ENCODE assay signal across 12 cellular contexts in the genomic region with DNA sequence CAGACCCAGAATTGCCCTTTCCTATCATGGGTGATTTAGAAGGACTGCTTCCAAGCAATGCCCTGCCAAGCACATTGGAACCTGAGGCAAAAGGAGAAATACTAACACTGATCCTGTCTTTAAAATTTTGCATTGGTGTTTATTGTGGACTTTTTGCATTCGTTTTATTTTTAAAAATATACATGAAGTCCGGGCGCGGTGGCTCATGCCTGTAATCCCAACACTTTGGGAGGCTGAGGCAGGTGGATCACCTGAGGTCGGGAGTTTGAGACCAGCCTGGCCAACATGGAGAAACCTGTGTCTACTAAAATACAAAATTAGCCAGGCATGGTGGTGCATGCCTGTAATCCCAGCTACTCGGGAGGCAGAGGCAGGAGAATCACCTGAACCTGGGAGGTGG. TPM values are rescaled to one million over a fixed set of nuclear protein-coding genes. Genes with fewer than 3 reads are reported as not detected.
DNase-seq lines count a peak whose midpoint lies in the region; TF ChIP-seq lines count a peak whose summit lies in the region.
"Not testable (repeated sequence)": the region's sequence is repeated elsewhere in the genome, so short reads cannot be mapped to it uniquely, and the experiment has no call there.
"Had no signal": no experiment of that assay in that cellular context is flagged by ENCODE, and none has a peak within 500 bp of the region (broad histone marks: within the 10 kb centered on the region; RNA-seq: fewer than 3 reads in every experiment).

No MANE protein-coding gene starts in this region.

- H3K4me1 Mint-ChIP-seq in osteocyte (ENCODE audit: unreplicated experiment), result peaks cover 56% of the 10 kb centered on the region

- H3K4me3 Mint-ChIP-seq in osteocyte (ENCODE audit: unreplicated experiment), result not testable (repeated sequence)

- peak overlapping the region; percentile 50 for H3K27ac Mint-ChIP-seq in osteocyte (ENCODE audit: unreplicated experiment)

- H3K4me1 ChIP-seq in breast epithelium, result peaks cover 0 to 18% of the 10 kb centered on the region in 2 donors
- H3K4me1 ChIP-seq in esophagus squamous epithelium, result peaks cover 5 to 83% (median 31%) of the 10 kb centered on the region in 3 donors
- H3K4me1 ChIP-seq in skeletal muscle tissue (ENCODE audit: control insufficient read depth in 3 of 3, insufficient read depth in 3 of 3, low read length in 3 of 3), result peaks cover 51 to 84% (median 57%) of the 10 kb centered on the region in 3 donors
- peaks cover 9 to 67% (median 28%) of the 10 kb centered on the region in 4 donors for H3K4me1 ChIP-seq in transverse colon

- intact Hi-C loops in breast epithelium (cut with DNase I; ENCODE audit: low total_unique reads); esophagus squamous epithelium (cut with DNase I); transverse colon (cut with DNase I; ENCODE audit: low total_unique reads): not testable (repeated sequence)

- TF ChIP-seq POLR2A in breast epithelium (IDR thresholded peaks at IDR 0.05); esophagus squamous epithelium (IDR thresholded peaks at IDR 0.05); transverse colon (IDR thresholded peaks at IDR 0.05): not testable (repeated sequence)

- H3K36me3 Mint-ChIP-seq in osteocyte (ENCODE audit: unreplicated experiment), result peaks cover 12% of the 10 kb centered on the region

- in situ Hi-C loops in transverse colon (cut with MboI; ENCODE audit: low pct_ligation_motif_present in 1 of 4, low pct_unique_long_range_greater_than_20kb in 1 of 4, low sequenced_read_pairs in 3 of 4), result not testable (repeated sequence)

- H3K9ac ChIP-seq in skeletal muscle tissue (ENCODE audit: low read depth in 1 of 3, low read length in 3 of 3), result not testable (repeated sequence)

- 66 to 68% methylated on average over 6 of the region's 6 CpGs for WGBS in esophagus squamous epithelium, 2 donors
- WGBS in transverse colon (ENCODE audit: low coverage in 1 of 2), 2 donors, result 85 to 100% methylated on average over 1 to 6 of the region's 6 CpGs

- H3K9me3 ChIP-seq in breast epithelium; esophagus squamous epithelium; skeletal muscle tissue (ENCODE audit: control insufficient read depth in 3 of 3, low read length in 3 of 3); transverse colon: not testable (repeated sequence)

- H3K27me3 ChIP-seq in breast epithelium; esophagus squamous epithelium; skeletal muscle tissue (ENCODE audit: control insufficient read depth in 3 of 3, insufficient read depth in 3 of 3, low read length in 3 of 3); transverse colon: not testable (repeated sequence)

- TF ChIP-seq CTCF in breast epithelium (IDR thresholded peaks at IDR 0.05); coronary artery (IDR thresholded peaks at IDR 0.05); esophagus squamous epithelium (IDR thresholded peaks at IDR 0.05); osteocyte (IDR thresholded peaks at IDR 0.05); transverse colon (IDR thresholded peaks at IDR 0.05): not testable (repeated sequence)

- H3K27ac ChIP-seq in breast epithelium (peak overlapping the region; percentile 65 to 67), coronary artery (peak overlapping the region; percentile 58 to 91), esophagus squamous epithelium (peak overlapping the region in 3 of 4 donors; percentile 75 to 85 (median 77)), skeletal muscle tissue (ENCODE audit: low read depth, low read length) (peak overlapping the region; percentile 23), temporal lobe (ENCODE audit: low read depth, low read length) (peak overlapping the region; percentile 40), transverse colon (peak overlapping the region; percentile 64 to 86 (median 74))

- DNase-seq in breast epithelium (ENCODE audit: low spot score in 2 of 2); coronary artery (ENCODE audit: low spot score); esophagus squamous epithelium (lab: John Stamatoyannopoulos, UW); osteocyte (ENCODE audit: extremely low spot score, unreplicated experiment); transverse colon: not testable (repeated sequence)

- H3K36me3 ChIP-seq in breast epithelium, esophagus squamous epithelium, transverse colon: not testable (repeated sequence)
- peaks cover 24 to 26% (median 25%) of the 10 kb centered on the region in 3 donors for H3K36me3 ChIP-seq in skeletal muscle tissue (ENCODE audit: control insufficient read depth in 3 of 3, insufficient read depth in 3 of 3, low read length in 3 of 3)

- H3K4me3 ChIP-seq in breast epithelium; coronary artery; esophagus squamous epithelium; skeletal muscle tissue (ENCODE audit: low read length in 3 of 3); transverse colon: not testable (repeated sequence)

- not testable (repeated sequence) for H3K9me3 Mint-ChIP-seq in osteocyte (ENCODE audit: unreplicated experiment)

- H3K27me3 Mint-ChIP-seq in osteocyte (ENCODE audit: unreplicated experiment), result not testable (repeated sequence)

- TF ChIP-seq EP300 in transverse colon (IDR thresholded peaks at IDR 0.05; ENCODE audit: low read depth), result not testable (repeated sequence)

RNA-seq across cellular contexts. Expression of a gene that starts 12.3 kb away (rescaled TPM):
- total RNA-seq in breast epithelium (10 to 100 TPM; 15.7 to 21.9 (median 20.3) TPM), esophagus squamous epithelium (10 to 100 TPM in 1 of 4 donors, 1 to 10 TPM in 3; 3.3 to 12.3 (median 5.6) TPM), osteocyte (31.4 and 32.1 TPM in 2 replicates), skeletal muscle tissue (50.1 TPM), temporal lobe (17.2 TPM), transverse colon (1 to 10 TPM; 2.2 to 6.7 (median 4.6) TPM)
- total RNA-seq: B cell; CD8-positive, alpha-beta T cell had no signal

RNA-seq across cellular contexts. Expression of a gene that starts 45.3 kb away (rescaled TPM):
- total RNA-seq in breast epithelium (10 to 100 TPM; 60.0 to 92.2 (median 87.2) TPM), esophagus squamous epithelium (100 to 1,000 TPM in 1 of 4 donors, 10 to 100 TPM in 2, 1 to 10 TPM in 1; 8.3 to 157 (median 38.6) TPM), osteocyte (15.1 and 15.9 TPM in 2 replicates), skeletal muscle tissue (15.1 TPM), temporal lobe (0.49 TPM), transverse colon (100 to 1,000 TPM in 3 of 4 donors, 10 to 100 TPM in 1; 73.2 to 166 (median 115) TPM)
- total RNA-seq: A172; B cell; Calu3; CD8-positive, alpha-beta T cell; HT-29 had no signal

RNA-seq across cellular contexts. Expression of a gene that starts 54.3 kb away (rescaled TPM):
- total RNA-seq in breast epithelium, result 10 to 100 TPM; 24.5 to 30.1 (median 26.2) TPM
- 10 to 100 TPM; 18.7 to 44.6 (median 34.6) TPM for total RNA-seq in esophagus squamous epithelium
- total RNA-seq in osteocyte, result 48.0 and 50.8 TPM in 2 replicates
- total RNA-seq in skeletal muscle tissue, result 25.1 TPM
- 41.8 TPM for total RNA-seq in temporal lobe
- total RNA-seq in transverse colon, result 10 to 100 TPM in 3 of 4 donors, 1 to 10 TPM in 1; 3.0 to 37.0 (median 33.7) TPM

Comparison
In these comparisons a context has a peak if more than half of its experiments do, and no peak if none do; other contexts are left out.
1. H3K27ac ChIP-seq: peak in every context shown above with its lines; median percentile 77 in esophagus squamous epithelium; 74 in coronary artery; 74 in transverse colon; 66 in breast epithelium; 40 in temporal lobe; 23 in skeletal muscle tissue.